15 cellular contexts compared by ENCODE assay signal in the genomic region with DNA sequence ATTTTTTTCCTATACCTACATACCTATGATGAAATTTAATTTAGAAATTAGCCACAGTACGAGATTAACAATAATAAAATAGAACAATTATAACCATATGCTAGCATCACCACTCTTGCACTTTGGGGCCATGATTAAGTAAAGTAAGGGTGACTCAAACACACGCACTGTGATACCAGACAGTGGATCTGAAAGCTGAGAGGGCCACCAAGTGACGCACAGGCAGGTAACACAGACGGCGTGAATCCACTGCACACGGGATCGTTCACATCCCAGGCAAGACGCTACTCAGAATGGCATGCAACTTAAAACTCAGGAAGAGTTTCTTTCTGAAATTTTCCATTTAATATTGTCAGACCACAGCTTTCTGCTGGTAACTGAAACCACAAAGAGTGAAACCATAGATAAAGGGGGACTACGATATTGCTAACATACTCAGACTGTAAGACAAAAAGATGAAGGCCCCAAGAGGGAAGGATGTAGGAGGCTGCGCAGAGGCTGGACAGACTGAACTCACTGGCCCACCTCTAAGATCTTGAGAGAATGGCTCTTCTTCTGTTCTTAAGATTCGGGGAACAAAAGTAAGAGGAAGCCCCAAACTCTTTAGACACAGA. TPM values are rescaled to one million over a fixed set of nuclear protein-coding genes. Genes with fewer than 3 reads are reported as not detected.
DNase-seq lines count a peak whose midpoint lies in the region; ATAC-seq and TF ChIP-seq lines count a peak whose summit lies in the region.
"Had no signal": no experiment of that assay in that cellular context is flagged by ENCODE, and none has a peak within 500 bp of the region (broad histone marks: within the 10 kb centered on the region; RNA-seq: fewer than 3 reads in every experiment).

No MANE protein-coding gene starts in this region.

- no peaks in the 10 kb centered on the region for H3K27me3 ChIP-seq in colonic mucosa
- H3K27me3 ChIP-seq: left lung had no signal

- H3K4me3 ChIP-seq in colonic mucosa = no peak overlapping the region
- H3K4me3 ChIP-seq: left lung had no signal

- no peak for DNase-seq in activated T-cell treated with anti-CD3 and anti-CD28 coated beads, Interleukin-2, amount 50 U/mL, for 4 hours
- DNase-seq in activated T-cell treated with anti-CD3 and anti-CD28 coated beads, Interleukin-2, amount 50 U/mL, for 1 hour = no peak
- DNase-seq in activated CD8-positive, alpha-beta T cell treated with anti-CD3 and anti-CD28 coated beads for 36 hours = peak; percentile 51
- DNase-seq in left colon (peak; percentile 1 to 16), substantia nigra (lab: John Stamatoyannopoulos, UW) (no peak), colonic mucosa (no peak), ACHN (no peak), progenitor cell of endocrine pancreas (ENCODE audit: low spot score, unreplicated experiment) (no peak)
- DNase-seq: central memory CD4-positive, alpha-beta T cell; left lung; MM.1S; NCI-H524 treated with DMSO at 0.1 percent for 48 hours had no signal

- peak overlapping the region; percentile 19 for H3K27ac ChIP-seq in substantia nigra (ENCODE audit: low read depth, low read length, poor library complexity, severe bottlenecking)
- H3K27ac ChIP-seq in colonic mucosa = no peak overlapping the region
- H3K27ac ChIP-seq: left lung had no signal

- H3K27ac Mint-ChIP-seq in activated CD8-positive, alpha-beta T cell treated with anti-CD3 and anti-CD28 coated beads for 36 hours = peak overlapping the region; percentile 76
- H3K27ac Mint-ChIP-seq in progenitor cell of endocrine pancreas = no peak overlapping the region

- no peaks in the 10 kb centered on the region for H3K36me3 ChIP-seq in colonic mucosa

- CTCF ChIA-PET in activated CD8-positive, alpha-beta T cell treated with anti-CD3 and anti-CD28 coated beads for 36 hours (lab: Charles Lee) = interaction anchor here (1.2 to 6.6 kb wide), 3 partner anchors 17 to 275 kb away, joined by 4 to 65 read pairs (median 6); partner anchors contain the start of gene RRBP1

- no peaks in the 10 kb centered on the region for H3K9me3 Mint-ChIP-seq in activated T-cell treated with anti-CD3 and anti-CD28 coated beads, Interleukin-2, amount 50 U/mL, for 4 hours
- H3K9me3 Mint-ChIP-seq in activated CD8-positive, alpha-beta T cell treated with anti-CD3 and anti-CD28 coated beads for 36 hours = no peaks in the 10 kb centered on the region
- H3K9me3 Mint-ChIP-seq in progenitor cell of endocrine pancreas (ENCODE audit: low read depth) = no peaks in the 10 kb centered on the region

- H3K4me1 ChIP-seq in colonic mucosa = peaks cover 6% of the 10 kb centered on the region

- in situ Hi-C loops in ACHN (cut with HindIII; ENCODE audit: low pct_ligation_motif_present, low pct_unique_long_range_greater_than_20kb, low sequenced_read_pairs) = no loop called here

- TF ChIP-seq CTCF in activated CD8-positive, alpha-beta T cell treated with anti-CD3 and anti-CD28 coated beads for 36 hours (IDR thresholded peaks at IDR 0.05) = no peak
- TF ChIP-seq CTCF in colonic mucosa (IDR thresholded peaks at IDR 0.05) (no peak), progenitor cell of endocrine pancreas (IDR thresholded peaks at IDR 0.05; ENCODE audit: unreplicated experiment) (no peak)

- no peaks in the 10 kb centered on the region for H3K9me3 ChIP-seq in colonic mucosa
- H3K9me3 ChIP-seq: left lung had no signal

- intact Hi-C loops in activated CD8-positive, alpha-beta T cell treated with anti-CD3 and anti-CD28 coated beads for 36 hours (cut with micrococcal nuclease) = no loop called here
- intact Hi-C loops in left colon (cut with DNase I, micrococcal nuclease) (no loop called here), colonic mucosa (cut with DNase I) (no loop called here)

- no peaks in the 10 kb centered on the region for H3K27me3 Mint-ChIP-seq in activated T-cell treated with anti-CD3 and anti-CD28 coated beads, Interleukin-2, amount 50 U/mL, for 4 hours (ENCODE audit: low read depth)
- no peaks in the 10 kb centered on the region for H3K27me3 Mint-ChIP-seq in activated CD8-positive, alpha-beta T cell treated with anti-CD3 and anti-CD28 coated beads for 36 hours
- H3K27me3 Mint-ChIP-seq in progenitor cell of endocrine pancreas = no peaks in the 10 kb centered on the region

- POLR2A ChIA-PET in activated CD8-positive, alpha-beta T cell treated with anti-CD3 and anti-CD28 coated beads for 36 hours (lab: Charles Lee) = interaction anchor here (1.0 to 1.4 kb wide), 2 partner anchors 17 to 23 kb away, joined by 3 read pairs; partner anchors contain the start of gene RRBP1

- peaks cover 9% of the 10 kb centered on the region for H3K36me3 Mint-ChIP-seq in activated T-cell treated with anti-CD3 and anti-CD28 coated beads, Interleukin-2, amount 50 U/mL, for 4 hours (ENCODE audit: insufficient read depth)
- peaks cover 16% of the 10 kb centered on the region for H3K36me3 Mint-ChIP-seq in activated CD8-positive, alpha-beta T cell treated with anti-CD3 and anti-CD28 coated beads for 36 hours (ENCODE audit: low read depth)
- peaks cover 38% of the 10 kb centered on the region for H3K36me3 Mint-ChIP-seq in progenitor cell of endocrine pancreas (ENCODE audit: insufficient read depth)

- H3K4me1 Mint-ChIP-seq in activated T-cell treated with anti-CD3 and anti-CD28 coated beads, Interleukin-2, amount 50 U/mL, for 4 hours (ENCODE audit: low read depth) = peaks cover 54% of the 10 kb centered on the region
- peaks cover 54% of the 10 kb centered on the region for H3K4me1 Mint-ChIP-seq in activated CD8-positive, alpha-beta T cell treated with anti-CD3 and anti-CD28 coated beads for 36 hours (ENCODE audit: low read depth)
- peaks cover 13% of the 10 kb centered on the region for H3K4me1 Mint-ChIP-seq in progenitor cell of endocrine pancreas (ENCODE audit: low read depth)

- H3K4me3 Mint-ChIP-seq in activated T-cell treated with anti-CD3 and anti-CD28 coated beads, Interleukin-2, amount 50 U/mL, for 4 hours = no peak overlapping the region
- H3K4me3 Mint-ChIP-seq in activated CD8-positive, alpha-beta T cell treated with anti-CD3 and anti-CD28 coated beads for 36 hours = peak overlapping the region; percentile 40
- H3K4me3 Mint-ChIP-seq in progenitor cell of endocrine pancreas (ENCODE audit: low read depth) = no peak overlapping the region

- peak; percentile 53 to 56 for ATAC-seq in activated T-cell treated with anti-CD3 and anti-CD28 coated beads, Interleukin-2, amount 50 U/mL, for 4 hours
- peak; percentile 75 for ATAC-seq in activated CD8-positive, alpha-beta T cell treated with anti-CD3 and anti-CD28 coated beads for 36 hours
- ATAC-seq in left colon = no peak
- ATAC-seq: HCT116, left lung had no signal

- no peak overlapping the region for H3K9ac ChIP-seq in colonic mucosa (ENCODE audit: low read depth in 2 of 2, low read length in 2 of 2)

RNA-seq across cellular contexts. Expression of gene RRBP1, which starts 17.9 kb away (rescaled TPM):
- total RNA-seq in activated T-cell treated with anti-CD3 and anti-CD28 coated beads, Interleukin-2, amount 50 U/mL, for 4 hours = 10 to 100 TPM; 25.5 to 32.3 (median 27.0) TPM
- total RNA-seq in activated CD8-positive, alpha-beta T cell treated with anti-CD3 and anti-CD28 coated beads for 36 hours = 10 to 100 TPM; 35.2 to 35.9 TPM
- total RNA-seq in left colon (100 to 1,000 TPM; 357 to 460 TPM), colonic mucosa (100 to 1,000 TPM; 402 to 509 TPM), progenitor cell of endocrine pancreas (222 and 242 TPM in 2 replicates)

RNA-seq across cellular contexts. Expression of gene BANF2, which starts 35.6 kb away (rescaled TPM):
- not detected for total RNA-seq in activated T-cell treated with anti-CD3 and anti-CD28 coated beads, Interleukin-2, amount 50 U/mL, for 4 hours
- not detected for total RNA-seq in activated CD8-positive, alpha-beta T cell treated with anti-CD3 and anti-CD28 coated beads for 36 hours
- not detected for total RNA-seq in left colon
- total RNA-seq in colonic mucosa = not detected
- not detected in 2 replicates for total RNA-seq in progenitor cell of endocrine pancreas
- total RNA-seq: fibroblast of villous mesenchyme, left lung, SK-MEL-5 had no signal

Comparison
In these comparisons a context has a peak if more than half of its experiments do, and no peak if none do; other contexts are left out.
1. DNase-seq: peak in activated CD8-positive, alpha-beta T cell treated with anti-CD3 and anti-CD28 coated beads for 36 hours (single experiment) and left colon (2 of 2); none in activated T-cell treated with anti-CD3 and anti-CD28 coated beads, Interleukin-2, amount 50 U/mL, for 4 hours (single experiment), activated T-cell treated with anti-CD3 and anti-CD28 coated beads, Interleukin-2, amount 50 U/mL, for 1 hour (single experiment), substantia nigra (0 of 49), colonic mucosa (single experiment), ACHN (single experiment) and progenitor cell of endocrine pancreas (single experiment).